ENCODE assay signal across 8 cellular contexts in the genomic region with DNA sequence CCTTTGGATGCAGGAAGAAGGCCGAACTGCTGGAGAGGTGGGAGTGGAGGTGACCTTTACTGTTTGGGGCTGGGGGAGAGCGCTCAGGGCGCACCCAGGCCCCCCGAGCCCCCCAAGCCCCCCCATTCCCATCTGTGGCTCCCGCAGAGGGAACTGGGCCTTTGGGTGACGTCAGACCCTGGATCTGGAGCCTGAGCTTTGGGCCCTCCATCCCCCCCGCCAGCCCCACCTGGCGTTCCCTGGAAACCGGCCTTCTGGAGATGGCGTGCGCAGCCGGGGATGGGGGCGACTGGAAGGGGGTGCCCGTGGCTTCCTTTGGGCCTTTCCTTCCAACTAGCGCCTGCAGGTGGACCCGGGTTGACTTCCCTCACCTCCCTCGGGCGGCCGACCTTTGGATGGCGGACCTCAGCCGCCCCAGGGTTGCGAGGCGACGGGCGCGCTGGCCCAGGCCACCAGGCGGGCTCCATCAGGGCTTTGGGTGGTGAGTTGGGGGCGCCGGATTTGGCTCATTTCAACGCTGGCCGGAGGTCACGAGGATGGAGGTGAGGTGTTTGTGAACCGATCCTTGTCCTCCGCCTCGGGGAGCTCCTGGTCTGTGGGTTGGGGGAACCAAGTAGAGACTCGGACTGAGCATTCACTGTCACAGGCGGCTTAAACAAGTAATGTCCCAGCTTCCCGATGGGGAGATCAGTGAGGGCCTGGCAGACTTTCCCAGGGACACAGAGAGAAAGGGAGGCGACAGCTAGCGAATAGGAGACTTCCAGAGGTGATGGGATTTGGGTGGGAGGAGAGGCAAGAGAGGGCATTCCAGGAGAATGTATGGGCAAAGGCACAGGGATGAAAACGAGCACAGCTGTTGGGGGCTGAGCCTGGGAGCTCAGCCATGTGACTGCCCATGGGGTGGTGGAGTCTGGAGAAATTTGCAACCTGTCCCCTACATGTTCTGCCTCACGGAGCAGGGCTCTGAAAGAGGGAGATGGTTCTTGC. TPM values are rescaled to one million over a fixed set of nuclear protein-coding genes. Genes with fewer than 3 reads are reported as not detected.
DNase-seq lines count a peak whose midpoint lies in the region; ATAC-seq and TF ChIP-seq lines count a peak whose summit lies in the region.

No MANE protein-coding gene starts in this region.

- H3K36me3 ChIP-seq in BJ (ENCODE audit: control insufficient read depth, insufficient read depth, low read length) = no peaks in the 10 kb centered on the region
- no peaks in the 10 kb centered on the region for H3K36me3 ChIP-seq in psoas muscle (ENCODE audit: insufficient read depth in 1 of 2, low read depth in 1 of 2)

- H3K36me3 Mint-ChIP-seq in IgD-negative memory B cell = no peaks in the 10 kb centered on the region
- H3K36me3 Mint-ChIP-seq in activated CD4-positive, alpha-beta memory T cell treated with anti-CD3 and anti-CD28 coated beads, Interleukin-2, amount 10 ng/mL, durations not matched to agents 7 days and 5 days (ENCODE audit: low read depth) = no peaks in the 10 kb centered on the region

- WGBS in psoas muscle, 3 donors = 5 to 7% (median 7%) methylated on average over 36 to 42 of the region's 42 CpGs

- peaks cover 6 to 11% (median 6%) of the 10 kb centered on the region in 3 donors for H3K4me1 Mint-ChIP-seq in IgD-negative memory B cell
- peaks cover 11% of the 10 kb centered on the region for H3K4me1 Mint-ChIP-seq in activated CD4-positive, alpha-beta memory T cell treated with anti-CD3 and anti-CD28 coated beads, Interleukin-2, amount 10 ng/mL, durations not matched to agents 7 days and 5 days

- no peak for ATAC-seq in psoas muscle
- ATAC-seq in HG02798 (IDR thresholded peaks at IDR 0.05; ENCODE audit: poor library complexity, unreplicated experiment) = no peak
- no peak for ATAC-seq in GM21576 (IDR thresholded peaks at IDR 0.05; ENCODE audit: unreplicated experiment)

- H3K27me3 ChIP-seq in BJ (ENCODE audit: control insufficient read depth, insufficient read depth, low read length) = peaks cover 15% of the 10 kb centered on the region
- H3K27me3 ChIP-seq in psoas muscle (ENCODE audit: insufficient read depth in 3 of 3, low read length in 2 of 3) = peaks cover 0 to 55% (median 6%) of the 10 kb centered on the region in 3 donors

- peaks cover 0 to 8% (median 0%) of the 10 kb centered on the region in 3 donors for H3K9me3 Mint-ChIP-seq in IgD-negative memory B cell
- no peaks in the 10 kb centered on the region for H3K9me3 Mint-ChIP-seq in activated CD4-positive, alpha-beta memory T cell treated with anti-CD3 and anti-CD28 coated beads, Interleukin-2, amount 10 ng/mL, durations not matched to agents 7 days and 5 days

- DNase-seq in BJ (ENCODE audit: low read depth) (no peak), head of caudate nucleus (peak in 41 of 42 donors; percentile 34 to 84 (median 68)), psoas muscle (peak in 1 of 2 donors; percentile 26), A172 (ENCODE audit: low spot score) (no peak)
- no peak for DNase-seq in activated CD4-positive, alpha-beta memory T cell treated with anti-CD3 and anti-CD28 coated beads, Interleukin-2, amount 10 ng/mL, durations not matched to agents 7 days and 5 days

- CTCF ChIA-PET in BJ (lab: Yijun Ruan, JAX) = interaction anchor here (1.3 to 1.5 kb wide), 2 partner anchors 11 to 22 kb away, joined by 3 read pairs; no protein-coding TSS in a partner anchor
- CTCF ChIA-PET in activated CD4-positive, alpha-beta memory T cell treated with anti-CD3 and anti-CD28 coated beads, Interleukin-2, amount 10 ng/mL, durations not matched to agents 7 days and 5 days (lab: Charles Lee) = interaction anchor here (1.0 to 1.7 kb wide), 3 partner anchors 19 to 207 kb away, joined by 3 to 7 read pairs (median 3); partner anchors contain the start of gene RPP25

- peaks cover 5% of the 10 kb centered on the region for H3K4me1 ChIP-seq in psoas muscle

- peak overlapping the region; percentile 34 to 88 (median 52) for H3K4me3 Mint-ChIP-seq in IgD-negative memory B cell
- peak overlapping the region; percentile 60 for H3K4me3 Mint-ChIP-seq in activated CD4-positive, alpha-beta memory T cell treated with anti-CD3 and anti-CD28 coated beads, Interleukin-2, amount 10 ng/mL, durations not matched to agents 7 days and 5 days

- H3K4me3 ChIP-seq in BJ (ENCODE audit: low read depth, low read length) (peak overlapping the region; percentile 70), psoas muscle (peak overlapping the region; percentile 64)

- TF ChIP-seq CTCF in BJ (IDR thresholded peaks at IDR 0.05; ENCODE audit: insufficient read depth, low read depth, low read length) = no peak
- no peak for TF ChIP-seq CTCF in psoas muscle (IDR thresholded peaks at IDR 0.05)

- H3K9me3 ChIP-seq in psoas muscle = no peaks in the 10 kb centered on the region

- POLR2A ChIA-PET in BJ (lab: Charles Lee) = no interaction called here
- POLR2A ChIA-PET in activated CD4-positive, alpha-beta memory T cell treated with anti-CD3 and anti-CD28 coated beads, Interleukin-2, amount 10 ng/mL, durations not matched to agents 7 days and 5 days (lab: Charles Lee) = interaction anchor here (0.7 to 2.7 kb wide), 5 partner anchors 27 to 58 kb away, joined by 3 to 10 read pairs (median 4); partner anchors contain the start of genes COX5A, PPCDC and RPP25

- H3K27me3 Mint-ChIP-seq in IgD-negative memory B cell = peaks cover 44% of the 10 kb centered on the region
- H3K27me3 Mint-ChIP-seq in activated CD4-positive, alpha-beta memory T cell treated with anti-CD3 and anti-CD28 coated beads, Interleukin-2, amount 10 ng/mL, durations not matched to agents 7 days and 5 days = peaks cover 42% of the 10 kb centered on the region

- H3K27ac ChIP-seq in psoas muscle = no peak overlapping the region

- no peak overlapping the region for H3K27ac Mint-ChIP-seq in IgD-negative memory B cell
- no peak overlapping the region for H3K27ac Mint-ChIP-seq in activated CD4-positive, alpha-beta memory T cell treated with anti-CD3 and anti-CD28 coated beads, Interleukin-2, amount 10 ng/mL, durations not matched to agents 7 days and 5 days

- intact Hi-C loops in head of caudate nucleus (cut with DNase I) (no loop called here), psoas muscle (cut with DNase I) (no loop called here)

RNA-seq across cellular contexts. Expression of gene SCAMP5, which starts 0.7 kb away (rescaled TPM):
- polyA plus RNA-seq in BJ (2011; rRNA removed) (2.9 and 3.6 TPM in 2 replicates), IgD-negative memory B cell (0.24 TPM), psoas muscle (1 to 10 TPM in 1 of 3 donors, under 1 TPM in 2; 0.03 to 2.1 (median 0.16) TPM)
- polyA minus RNA-seq in BJ (2011; rRNA and poly(A)+ RNA removed) = 2.6 and 3.2 TPM in 2 replicates
- total RNA-seq in activated CD4-positive, alpha-beta memory T cell treated with anti-CD3 and anti-CD28 coated beads, Interleukin-2, amount 10 ng/mL, durations not matched to agents 7 days and 5 days = under 1 TPM; 0.60 to 0.81 TPM
- total RNA-seq in psoas muscle = 1 to 10 TPM in 1 of 4 donors, under 1 TPM in 2, not detected in 1; 0.23 to 6.3 (median 0.97) TPM
- 4.7 and 5.9 TPM in 2 replicates for total RNA-seq in A172 (2014; rRNA removed; shearing (Covaris generic))

RNA-seq across cellular contexts. Expression of gene PPCDC, which starts 27.3 kb away (rescaled TPM):
- polyA plus RNA-seq in BJ (2011; rRNA removed) (8.2 and 11.1 TPM in 2 replicates), IgD-negative memory B cell (12.6 TPM), psoas muscle (10 to 100 TPM; 13.9 to 26.1 (median 24.3) TPM)
- 4.2 and 5.2 TPM in 2 replicates for polyA minus RNA-seq in BJ (2011; rRNA and poly(A)+ RNA removed)
- total RNA-seq in activated CD4-positive, alpha-beta memory T cell treated with anti-CD3 and anti-CD28 coated beads, Interleukin-2, amount 10 ng/mL, durations not matched to agents 7 days and 5 days = 10 to 100 TPM; 43.0 to 50.2 TPM
- 10 to 100 TPM in 1 of 4 donors, 1 to 10 TPM in 3; 2.4 to 11.7 (median 4.9) TPM for total RNA-seq in psoas muscle
- 16.1 and 19.1 TPM in 2 replicates for total RNA-seq in A172 (2014; rRNA removed; shearing (Covaris generic))

RNA-seq across cellular contexts. Expression of gene RPP25, which starts 39.5 kb away (rescaled TPM):
- polyA plus RNA-seq in BJ (2011; rRNA removed) (0.92 and 1.3 TPM in 2 replicates), IgD-negative memory B cell (4.9 TPM), psoas muscle (10 to 100 TPM in 1 of 3 donors, 1 to 10 TPM in 2; 1.7 to 11.6 (median 2.3) TPM)
- 0.26 and 0.66 TPM in 2 replicates for polyA minus RNA-seq in BJ (2011; rRNA and poly(A)+ RNA removed)
- total RNA-seq in activated CD4-positive, alpha-beta memory T cell treated with anti-CD3 and anti-CD28 coated beads, Interleukin-2, amount 10 ng/mL, durations not matched to agents 7 days and 5 days = 1 to 10 TPM; 5.0 to 5.1 TPM
- total RNA-seq in psoas muscle = 1 to 10 TPM in 3 of 4 donors, under 1 TPM in 1; 0.64 to 1.9 (median 1.4) TPM
- 1.1 and 1.5 TPM in 2 replicates for total RNA-seq in A172 (2014; rRNA removed; shearing (Covaris generic))

RNA-seq across cellular contexts. Expression of gene COX5A, which starts 58.2 kb away (rescaled TPM):
- polyA plus RNA-seq in BJ (2011; rRNA removed) = 64.6 and 106 TPM in 2 replicates
- 14.0 and 30.3 TPM in 2 replicates for polyA minus RNA-seq in BJ (2011; rRNA and poly(A)+ RNA removed)
- polyA plus RNA-seq in IgD-negative memory B cell = 325 TPM
- total RNA-seq in activated CD4-positive, alpha-beta memory T cell treated with anti-CD3 and anti-CD28 coated beads, Interleukin-2, amount 10 ng/mL, durations not matched to agents 7 days and 5 days = 100 to 1,000 TPM; 273 to 274 TPM
- total RNA-seq in psoas muscle = 100 to 1,000 TPM; 635 to 910 (median 767) TPM
- polyA plus RNA-seq in psoas muscle = 1,000 to 10,000 TPM in 2 of 3 donors, 100 to 1,000 TPM in 1; 974 to 1,651 (median 1,366) TPM
- total RNA-seq in A172 (2014; rRNA removed; shearing (Covaris generic)) = 124 and 129 TPM in 2 replicates

Comparison
In these comparisons a context has a peak if more than half of its experiments do, and no peak if none do; other contexts are left out.
1. DNase-seq: peak in head of caudate nucleus (41 of 42); none in BJ (single experiment), activated CD4-positive, alpha-beta memory T cell treated with anti-CD3 and anti-CD28 coated beads, Interleukin-2, amount 10 ng/mL, durations not matched to agents 7 days and 5 days (single experiment) and A172 (single experiment).